17 cellular contexts compared by ENCODE assay signal in the genomic region with DNA sequence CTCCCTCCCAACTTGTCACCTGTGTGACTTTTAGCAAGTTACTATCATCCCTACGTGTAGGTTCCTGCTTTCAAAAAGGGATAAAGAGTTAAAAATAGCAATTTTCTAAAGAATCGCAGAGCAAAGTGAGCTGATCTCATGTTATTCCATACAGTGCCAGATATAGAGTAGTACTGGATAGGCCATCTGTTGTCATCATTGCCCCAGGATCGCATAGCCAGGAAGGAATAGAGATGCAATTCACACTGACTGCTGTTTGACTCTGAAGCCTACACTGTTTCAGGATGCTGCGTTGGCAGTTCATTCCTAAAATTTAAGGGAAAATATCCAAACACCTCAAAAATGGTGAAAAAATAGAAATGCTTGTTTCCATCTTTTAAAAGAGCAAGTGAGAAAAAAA.
"Had no signal": no experiment of that assay in that cellular context is flagged by ENCODE, and none has a peak within 500 bp of the region (broad histone marks: within the 10 kb centered on the region; RNA-seq: fewer than 3 reads in every experiment).

No MANE protein-coding gene starts in this region.

- H3K27me3 ChIP-seq: stomach, thyroid gland, vagina had no signal

- H3K79me2 ChIP-seq: parathyroid adenoma had no signal

- H3K36me3 ChIP-seq: lower lobe of right lung, right lobe of liver, stomach, thyroid gland, vagina had no signal

- DNase-seq: cortex of kidney; effector memory CD8-positive, alpha-beta T cell; head of caudate nucleus; left ventricle myocardium superior; lower lobe of right lung; natural killer cell; right lobe of liver; small intestine; stimulated activated CD4-positive, alpha-beta T cell treated with anti-CD3 and anti-CD28 coated beads, Interleukin-15, amount 100 ng/mL, for 24 hours; stimulated activated CD4-positive, alpha-beta T cell treated with anti-CD3 and anti-CD28 coated beads, Interleukin-4, amount 100 ng/mL, for 1 hour; stimulated activated naive CD4-positive, alpha-beta T cell treated with Interleukin-2 at 50 U/mL for 16 hours; stomach; thyroid gland; trophoblast cell had no signal

- H3K4me3 ChIP-seq: lower lobe of right lung, right lobe of liver, stomach, thyroid gland, vagina had no signal

- H3K27ac ChIP-seq: lower lobe of right lung, parathyroid adenoma, right lobe of liver, stomach, thyroid gland, vagina had no signal

- H3K4me1 ChIP-seq: lower lobe of right lung, parathyroid adenoma, right lobe of liver, stomach, vagina had no signal

- H3K9ac ChIP-seq: parathyroid adenoma had no signal

- ATAC-seq: effector memory CD8-positive, alpha-beta T cell; left ventricle myocardium superior; lower lobe of right lung; natural killer cell; right lobe of liver; stimulated activated effector memory CD8-positive, alpha-beta T cell treated with anti-CD3 and anti-CD28 coated beads, Interleukin-12 subunit alpha, Interleukin-12 subunit beta, amount 100 ng/mL, for 72 hours had no signal
